37 cellular contexts compared by ENCODE assay signal in genomic region chr4:59583845-59584568, GRCh38.
"Had no signal": no experiment of that assay in that cellular context is flagged by ENCODE, and none has a peak within 500 bp of the region (broad histone marks: within the 10 kb centered on the region; RNA-seq: fewer than 3 reads in every experiment).

No MANE protein-coding gene starts in this region.

- H3K27ac ChIP-seq: ascending aorta, breast epithelium, cardiac muscle cell, colonic mucosa, dorsolateral prefrontal cortex, esophagus muscularis mucosa, foreskin keratinocyte, gastrocnemius medialis, heart left ventricle had no signal

- H3K27me3 Mint-ChIP-seq: activated CD4-positive, alpha-beta memory T cell treated with anti-CD3 and anti-CD28 coated beads for 36 hours; activated CD4-positive, alpha-beta T cell treated with anti-CD3 and anti-CD28 coated beads for 36 hours; activated CD4-positive, alpha-beta T cell treated with anti-CD3 and anti-CD28 coated beads, Interleukin-2, amount 10 ng/mL, durations not matched to agents 24 days and 14 days; activated CD8-positive, alpha-beta memory T cell treated with anti-CD3 and anti-CD28 coated beads, Interleukin-2, amount 10 ng/mL, durations not matched to agents 7 days and 5 days; activated naive CD4-positive, alpha-beta T cell treated with anti-CD3 and anti-CD28 coated beads, Interleukin-2, amount 10 ng/mL, durations not matched to agents 7 days and 5 days; activated naive CD8-positive, alpha-beta T cell treated with anti-CD3 and anti-CD28 coated beads, Interleukin-2, amount 10 ng/mL, durations not matched to agents 7 days and 5 days; dendritic cell treated with granulocyte-macrophage colony-stimulating factor and Interleukin-4, amounts not matched to agents 40 ng/mL and 50 ng/mL, for 4 days; T-helper 17 cell had no signal

- H3K27me3 ChIP-seq: ascending aorta, breast epithelium, cardiac muscle cell, colonic mucosa, dorsolateral prefrontal cortex, esophagus muscularis mucosa, foreskin keratinocyte, gastrocnemius medialis, heart left ventricle had no signal

- H3K36me3 ChIP-seq: ascending aorta, breast epithelium, cardiac muscle cell, colonic mucosa, esophagus muscularis mucosa, gastrocnemius medialis, heart left ventricle had no signal

- ATAC-seq: activated CD4-positive, alpha-beta T cell treated with anti-CD3 and anti-CD28 coated beads for 36 hours; activated CD8-positive, alpha-beta memory T cell treated with anti-CD3 and anti-CD28 coated beads, Interleukin-2, amount 10 ng/mL, durations not matched to agents 7 days and 5 days; activated CD8-positive, alpha-beta T cell treated with anti-CD3 and anti-CD28 coated beads, Interleukin-2, amount 10 ng/mL, durations not matched to agents 7 days and 5 days; activated naive CD4-positive, alpha-beta T cell treated with anti-CD3 and anti-CD28 coated beads, Interleukin-2, amount 50 U/mL, for 72 hours; foreskin keratinocyte; gastrocnemius medialis; heart left ventricle; T-helper 17 cell had no signal

- H3K27ac Mint-ChIP-seq: activated CD4-positive, alpha-beta memory T cell treated with anti-CD3 and anti-CD28 coated beads for 36 hours; activated CD4-positive, alpha-beta T cell treated with anti-CD3 and anti-CD28 coated beads for 36 hours; activated CD4-positive, alpha-beta T cell treated with anti-CD3 and anti-CD28 coated beads, Interleukin-2, amount 10 ng/mL, durations not matched to agents 24 days and 14 days; activated CD8-positive, alpha-beta memory T cell treated with anti-CD3 and anti-CD28 coated beads, Interleukin-2, amount 10 ng/mL, durations not matched to agents 7 days and 5 days; activated CD8-positive, alpha-beta T cell treated with anti-CD3 and anti-CD28 coated beads, Interleukin-2, amount 10 ng/mL, durations not matched to agents 7 days and 5 days; activated naive CD4-positive, alpha-beta T cell treated with anti-CD3 and anti-CD28 coated beads, Interleukin-2, amount 10 ng/mL, durations not matched to agents 7 days and 5 days; activated naive CD4-positive, alpha-beta T cell treated with anti-CD3 and anti-CD28 coated beads, Interleukin-2, amount 50 U/mL, for 72 hours; activated naive CD8-positive, alpha-beta T cell treated with anti-CD3 and anti-CD28 coated beads, Interleukin-2, amount 10 ng/mL, durations not matched to agents 7 days and 5 days; activated T-helper 1 cell treated with anti-CD3 and anti-CD28 coated beads, Interleukin-12 subunit alpha, Interleukin-12 subunit beta, Interleukin-2, Interleukin-4 antibody, amounts not matched to agents 30 ng/mL and 10 ng/mL and 1 ng/mL, durations not matched to agents 14 hours and 24 hours and 36 hours; activated T-helper 2 cell treated with anti-CD3 and anti-CD28 coated beads, Interferon-gamma antibody, Interleukin-2, Interleukin-4, amounts not matched to agents 10 μg/mL and 5 μg/mL and 100 μg/mL, durations not matched to agents 14 hours and 24 hours and 36 hours; brain; dendritic cell treated with granulocyte-macrophage colony-stimulating factor and Interleukin-4, amounts not matched to agents 40 ng/mL and 50 ng/mL, for 4 days; T-helper 17 cell; T-helper 2 cell treated with Interferon-gamma antibody and Interleukin-4, amounts not matched to agents 5 μg/mL and 100 μg/mL, for 36 hours had no signal

- H3K4me1 ChIP-seq: ascending aorta, breast epithelium, colonic mucosa, esophagus muscularis mucosa, foreskin keratinocyte, gastrocnemius medialis, heart left ventricle had no signal

- H3K4me3 ChIP-seq: ascending aorta, breast epithelium, cardiac muscle cell, colonic mucosa, dorsolateral prefrontal cortex, esophagus muscularis mucosa, gastrocnemius medialis, heart left ventricle had no signal

- DNase-seq: activated CD4-positive, alpha-beta memory T cell treated with anti-CD3 and anti-CD28 coated beads for 36 hours; activated CD4-positive, alpha-beta T cell treated with anti-CD3 and anti-CD28 coated beads for 36 hours; activated CD4-positive, alpha-beta T cell treated with anti-CD3 and anti-CD28 coated beads, Interleukin-2, amount 10 ng/mL, durations not matched to agents 24 days and 14 days; activated CD4-positive, CD25-positive, alpha-beta regulatory T cell; activated CD4-positive, CD25-positive, alpha-beta regulatory T cell treated with anti-CD3 and anti-CD28 coated beads, Interleukin-2, amount 50 U/mL, for 72 hours; activated CD8-positive, alpha-beta memory T cell treated with anti-CD3 and anti-CD28 coated beads, Interleukin-2, amount 10 ng/mL, durations not matched to agents 7 days and 5 days; activated CD8-positive, alpha-beta memory T cell treated with anti-CD3 and anti-CD28 coated beads, Interleukin-2, amount 50 U/mL, for 4 hours; activated CD8-positive, alpha-beta T cell treated with anti-CD3 and anti-CD28 coated beads, Interleukin-2, amount 10 ng/mL, durations not matched to agents 7 days and 5 days; activated gamma-delta T cell; activated naive CD4-positive, alpha-beta T cell; activated naive CD4-positive, alpha-beta T cell treated with anti-CD3 and anti-CD28 coated beads, Interleukin-2, amount 10 ng/mL, durations not matched to agents 7 days and 5 days; activated naive CD8-positive, alpha-beta T cell treated with anti-CD3 and anti-CD28 coated beads, Interleukin-2, amount 10 ng/mL, durations not matched to agents 7 days and 5 days; activated T-cell treated with anti-CD3 and anti-CD28 coated beads, Interleukin-2, amount 50 U/mL, for 1 hour; activated T-cell treated with anti-CD3 and anti-CD28 coated beads, Interleukin-2, amount 50 U/mL, for 48 hours; central memory CD4-positive, alpha-beta T cell; cerebellar nuclear complex; colonic mucosa; dorsolateral prefrontal cortex; effector memory CD4-positive, alpha-beta T cell; erythroblast; foreskin keratinocyte; gastrocnemius medialis; glutamatergic neuron; heart left ventricle; T-helper 1 cell; T-helper 17 cell; T1000 had no signal

- H3K9me3 ChIP-seq: ascending aorta, colonic mucosa, gastrocnemius medialis had no signal

- H3K4me3 Mint-ChIP-seq: activated CD4-positive, alpha-beta memory T cell treated with anti-CD3 and anti-CD28 coated beads for 36 hours; activated CD4-positive, alpha-beta T cell treated with anti-CD3 and anti-CD28 coated beads for 36 hours; activated CD4-positive, alpha-beta T cell treated with anti-CD3 and anti-CD28 coated beads, Interleukin-2, amount 10 ng/mL, durations not matched to agents 24 days and 14 days; activated CD8-positive, alpha-beta memory T cell treated with anti-CD3 and anti-CD28 coated beads, Interleukin-2, amount 10 ng/mL, durations not matched to agents 7 days and 5 days; activated CD8-positive, alpha-beta T cell treated with anti-CD3 and anti-CD28 coated beads, Interleukin-2, amount 10 ng/mL, durations not matched to agents 7 days and 5 days; activated naive CD4-positive, alpha-beta T cell treated with anti-CD3 and anti-CD28 coated beads, Interleukin-2, amount 10 ng/mL, durations not matched to agents 7 days and 5 days; activated naive CD8-positive, alpha-beta T cell treated with anti-CD3 and anti-CD28 coated beads, Interleukin-2, amount 10 ng/mL, durations not matched to agents 7 days and 5 days; activated T-helper 1 cell treated with anti-CD3 and anti-CD28 coated beads, Interleukin-12 subunit alpha, Interleukin-12 subunit beta, Interleukin-2, Interleukin-4 antibody, amounts not matched to agents 30 ng/mL and 10 ng/mL and 1 ng/mL, durations not matched to agents 14 hours and 24 hours and 36 hours; brain; dendritic cell treated with granulocyte-macrophage colony-stimulating factor and Interleukin-4, amounts not matched to agents 40 ng/mL and 50 ng/mL, for 4 days; T-helper 17 cell; T-helper 2 cell treated with Interferon-gamma antibody and Interleukin-4, amounts not matched to agents 5 μg/mL and 100 μg/mL, for 36 hours had no signal

- H3K4me1 Mint-ChIP-seq: activated CD4-positive, alpha-beta T cell treated with anti-CD3 and anti-CD28 coated beads for 36 hours; activated CD4-positive, alpha-beta T cell treated with anti-CD3 and anti-CD28 coated beads, Interleukin-2, amount 10 ng/mL, durations not matched to agents 24 days and 14 days; activated CD8-positive, alpha-beta memory T cell treated with anti-CD3 and anti-CD28 coated beads, Interleukin-2, amount 10 ng/mL, durations not matched to agents 7 days and 5 days; activated naive CD4-positive, alpha-beta T cell treated with anti-CD3 and anti-CD28 coated beads, Interleukin-2, amount 10 ng/mL, durations not matched to agents 7 days and 5 days; activated naive CD8-positive, alpha-beta T cell treated with anti-CD3 and anti-CD28 coated beads, Interleukin-2, amount 10 ng/mL, durations not matched to agents 7 days and 5 days; brain; T-helper 17 cell had no signal

- H3K36me3 Mint-ChIP-seq: activated CD8-positive, alpha-beta memory T cell treated with anti-CD3 and anti-CD28 coated beads, Interleukin-2, amount 10 ng/mL, durations not matched to agents 7 days and 5 days; activated naive CD4-positive, alpha-beta T cell treated with anti-CD3 and anti-CD28 coated beads, Interleukin-2, amount 10 ng/mL, durations not matched to agents 7 days and 5 days; activated naive CD8-positive, alpha-beta T cell treated with anti-CD3 and anti-CD28 coated beads, Interleukin-2, amount 10 ng/mL, durations not matched to agents 7 days and 5 days; brain had no signal
